In the genomic region with DNA sequence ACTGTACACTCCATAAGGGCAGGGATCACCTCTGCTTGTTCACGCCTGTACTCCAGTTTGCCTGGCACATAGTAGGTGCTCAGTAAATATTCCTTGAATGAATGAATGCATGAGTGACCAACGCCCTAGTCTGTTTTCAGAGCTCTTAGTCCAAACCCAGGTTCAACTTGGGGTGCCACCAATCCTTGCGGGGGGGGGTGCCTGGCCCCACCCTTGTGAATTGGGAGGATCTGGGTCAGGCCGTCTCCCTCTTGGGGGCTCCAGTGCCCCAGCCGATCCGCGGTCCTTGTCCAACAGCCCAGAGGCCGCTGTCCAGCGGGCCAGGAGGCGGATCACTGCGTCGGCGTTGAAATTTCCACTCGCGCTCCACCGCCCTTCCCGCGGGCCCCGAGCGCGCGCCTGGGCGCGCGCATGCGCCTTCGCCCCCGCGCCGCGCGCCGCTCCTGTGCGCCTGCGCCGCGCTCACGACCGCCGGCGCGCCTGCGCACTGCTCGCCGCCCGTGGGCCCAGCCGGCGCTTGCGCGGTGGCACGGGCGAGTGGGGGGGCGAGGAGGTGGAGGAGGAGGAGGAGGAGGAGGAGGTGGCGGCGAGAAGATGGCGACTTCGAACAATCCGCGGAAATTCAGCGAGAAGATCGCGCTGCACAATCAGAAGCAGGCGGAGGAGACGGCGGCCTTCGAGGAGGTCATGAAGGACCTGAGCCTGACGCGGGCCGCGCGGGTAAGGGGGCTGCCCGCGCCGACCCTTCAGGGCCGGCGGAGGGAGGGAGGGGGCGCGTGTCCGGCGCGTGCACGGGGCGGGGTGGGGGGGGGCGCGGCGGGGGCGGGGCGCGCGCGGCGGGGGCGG, we compare ENCODE assay signal across 8 cellular contexts. TPM values are rescaled to one million over a fixed set of nuclear protein-coding genes. Genes with fewer than 3 reads are reported as not detected.
DNase-seq lines count a peak whose midpoint lies in the region; ATAC-seq and TF ChIP-seq lines count a peak whose summit lies in the region.

A gene with protein sequence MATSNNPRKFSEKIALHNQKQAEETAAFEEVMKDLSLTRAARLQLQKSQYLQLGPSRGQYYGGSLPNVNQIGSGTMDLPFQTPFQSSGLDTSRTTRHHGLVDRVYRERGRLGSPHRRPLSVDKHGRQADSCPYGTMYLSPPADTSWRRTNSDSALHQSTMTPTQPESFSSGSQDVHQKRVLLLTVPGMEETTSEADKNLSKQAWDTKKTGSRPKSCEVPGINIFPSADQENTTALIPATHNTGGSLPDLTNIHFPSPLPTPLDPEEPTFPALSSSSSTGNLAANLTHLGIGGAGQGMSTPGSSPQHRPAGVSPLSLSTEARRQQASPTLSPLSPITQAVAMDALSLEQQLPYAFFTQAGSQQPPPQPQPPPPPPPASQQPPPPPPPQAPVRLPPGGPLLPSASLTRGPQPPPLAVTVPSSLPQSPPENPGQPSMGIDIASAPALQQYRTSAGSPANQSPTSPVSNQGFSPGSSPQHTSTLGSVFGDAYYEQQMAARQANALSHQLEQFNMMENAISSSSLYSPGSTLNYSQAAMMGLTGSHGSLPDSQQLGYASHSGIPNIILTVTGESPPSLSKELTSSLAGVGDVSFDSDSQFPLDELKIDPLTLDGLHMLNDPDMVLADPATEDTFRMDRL (plus strand): TSS at position 572 of the 846 bp plus-strand sequence. CDS start 23 bp downstream, at position 595.

- H3K79me2 ChIP-seq in PC-9 (ENCODE audit: low read depth) = peaks cover 43% of the 10 kb centered on the region

- intact Hi-C loops in PC-9 (cut with micrococcal nuclease; ENCODE audit: unreplicated experiment) = no loop called here
- intact Hi-C loops in esophagus squamous epithelium (cut with DNase I) = no loop called here

- H3K9me3 ChIP-seq in PC-9 (ENCODE audit: insufficient read depth, low read depth) = no peaks in the 10 kb centered on the region
- H3K9me3 ChIP-seq in esophagus squamous epithelium = no peaks in the 10 kb centered on the region

- TF ChIP-seq RAD21 in Ishikawa (IDR thresholded peaks at IDR 0.05; ENCODE audit: low read depth) = peak; percentile 19; the same call in 1 of the 2 replicates

- H4K20me1 ChIP-seq in PC-9 (ENCODE audit: insufficient read depth) = peaks cover 30% of the 10 kb centered on the region

- peaks cover 31% of the 10 kb centered on the region for H3K4me1 ChIP-seq in PC-9 (replicated peaks; ENCODE audit: insufficient read depth)
- H3K4me1 ChIP-seq in esophagus squamous epithelium = peaks cover 13 to 30% (median 22%) of the 10 kb centered on the region in 3 donors

- 4 to 12% methylated on average over 3 to 14 of the region's 93 CpGs for WGBS in esophagus squamous epithelium, 2 donors

- no peak for TF ChIP-seq EP300 in Ishikawa (IDR thresholded peaks at IDR 0.05; ENCODE audit: borderline replicate concordance)

- CTCF ChIA-PET in PC-9 (lab: Charles Lee) = no interaction called here

- peak within 1 kb of the TSS; percentile 86 for H2AFZ ChIP-seq in PC-9

- no peaks in the 10 kb centered on the region for H3K9me2 ChIP-seq in PC-9 (ENCODE audit: insufficient read depth)

- no TSS peak for BruUV-seq in PC-9 (replicated peaks; lab: Mats Ljungman, UMichigan)

- H3K4me3 ChIP-seq in PC-9 = peak within 1 kb of the TSS; percentile 80
- H3K4me3 ChIP-seq in esophagus squamous epithelium = peak within 1 kb of the TSS; percentile 39 to 84 (median 56)

- H3F3A ChIP-seq in PC-9 (ENCODE audit: insufficient read depth, low read depth) = peaks cover 25% of the 10 kb centered on the region; the same call in 1 of the 2 replicates

- POLR2A ChIA-PET in PC-9 (lab: Charles Lee; ENCODE audit: unreplicated experiment) = interaction anchor here (0.5 to 0.6 kb wide), 2 partner anchors 9 to 112 kb away, joined by 3 read pairs; no protein-coding TSS in a partner anchor

- peak within 1 kb of the TSS; percentile 80 for H3K4me2 ChIP-seq in PC-9

- TF ChIP-seq CTCF in PC-9 (conservative IDR thresholded peaks at IDR 0.05) = no peak
- peak in 1 of 6 experiments; percentile 5 for TF ChIP-seq CTCF in esophagus squamous epithelium (IDR thresholded peaks at IDR 0.05)

- no peaks in the 10 kb centered on the region for H3K36me3 ChIP-seq in PC-9 (ENCODE audit: low read depth)
- H3K36me3 ChIP-seq in esophagus squamous epithelium = no peaks in the 10 kb centered on the region

- TF ChIP-seq POLR2A in esophagus squamous epithelium (IDR thresholded peaks at IDR 0.05) = peak in 2 of 4 donors; percentile 22 to 69

- DNase-seq in COLO829 (ENCODE audit: low spot score) (peak; percentile 94), PC-9 (peak; percentile 65 to 94), esophagus squamous epithelium (lab: John Stamatoyannopoulos, UW) (peak; percentile 42), myocyte (ENCODE audit: low read depth) (peak; percentile 85)
- peak; percentile 91 to 93 for DNase-seq in activated T-cell treated with anti-CD3 and anti-CD28 coated beads, Interleukin-2, amount 50 U/mL, for 48 hours
- DNase-seq in stimulated activated CD8-positive, alpha-beta memory T cell treated with anti-CD3 and anti-CD28 coated beads, Interleukin-7, amount 100 ng/mL, for 24 hours (ENCODE audit: low read depth) = peak; percentile 84

- H3K27ac ChIP-seq in PC-9 = 0 out of 2 replicates have a peak within 1 kb of the TSS, but pooled peaks have one; percentile 6
- peak within 1 kb of the TSS; percentile 74 to 90 (median 88) for H3K27ac ChIP-seq in esophagus squamous epithelium

- ATAC-seq in GM21515 (IDR thresholded peaks at IDR 0.05; ENCODE audit: unreplicated experiment) = peak; percentile 66

- no peaks in the 10 kb centered on the region for H3K27me3 ChIP-seq in PC-9 (ENCODE audit: insufficient read depth, low read depth)
- H3K27me3 ChIP-seq in esophagus squamous epithelium = no peaks in the 10 kb centered on the region

TF ChIP-seq in Ishikawa, 13 proteins besides CTCF, POLR2A, EP300 and RAD21:
- TF ChIP-seq REST (IDR thresholded peaks at IDR 0.05; ENCODE audit: low read depth) (peak; percentile 73), EGR1 (IDR thresholded peaks at IDR 0.05) (peak; percentile 60; the same call in 1 of the 2 replicates), TAF1 (IDR thresholded peaks at IDR 0.05; ENCODE audit: low read depth) (peak; percentile 72; the same call in 1 of the 2 replicates), CEBPB (IDR thresholded peaks at IDR 0.05) (no peak), CREB1 (IDR thresholded peaks at IDR 0.05; ENCODE audit: low read depth) (no peak), TEAD4 (IDR thresholded peaks at IDR 0.05) (0 out of 2 replicates have a peak, but pooled peaks have one; percentile 3), TCF12 (IDR thresholded peaks at IDR 0.05; ENCODE audit: low read depth) (0 out of 2 replicates have a peak, but pooled peaks have one; percentile 22), FOXM1 (IDR thresholded peaks at IDR 0.05; ENCODE audit: borderline replicate concordance, low read depth) (no peak), MAX (IDR thresholded peaks at IDR 0.05) (peak; percentile 30; the same call in 1 of the 2 replicates), NFIC (IDR thresholded peaks at IDR 0.05) (no peak), YY1 (IDR thresholded peaks at IDR 0.05; ENCODE audit: low read depth) (peak; percentile 82), ZBTB7A (IDR thresholded peaks at IDR 0.05; ENCODE audit: low read depth) (no peak; the same call in 1 of the 2 replicates)
- TF ChIP-seq, protein P1, sequence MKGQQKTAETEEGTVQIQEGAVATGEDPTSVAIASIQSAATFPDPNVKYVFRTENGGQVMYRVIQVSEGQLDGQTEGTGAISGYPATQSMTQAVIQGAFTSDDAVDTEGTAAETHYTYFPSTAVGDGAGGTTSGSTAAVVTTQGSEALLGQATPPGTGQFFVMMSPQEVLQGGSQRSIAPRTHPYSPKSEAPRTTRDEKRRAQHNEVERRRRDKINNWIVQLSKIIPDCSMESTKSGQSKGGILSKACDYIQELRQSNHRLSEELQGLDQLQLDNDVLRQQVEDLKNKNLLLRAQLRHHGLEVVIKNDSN (IDR thresholded peaks at IDR 0.05) = no peak

RNA-seq across cellular contexts. Expression of the gene that starts here (rescaled TPM):
- 13.3 and 16.6 TPM in 2 replicates for total RNA-seq in PC-9 (2021)
- 1 to 10 TPM; 1.8 to 3.6 (median 2.1) TPM for total RNA-seq in esophagus squamous epithelium
- total RNA-seq in myocyte = 2.8 and 3.3 TPM in 2 replicates
- 18.6 TPM for polyA plus RNA-seq in myocyte (2012)

Comparison
In these comparisons a context has a peak if more than half of its experiments do, and no peak if none do; other contexts are left out.
1. Peak in every context shown above with its lines: DNase-seq, ATAC-seq, H3K4me3 ChIP-seq and H3K27ac ChIP-seq.
2. DNase-seq: peak in every context shown above with its lines; median percentile 94 in COLO829; 92 in activated T-cell treated with anti-CD3 and anti-CD28 coated beads, Interleukin-2, amount 50 U/mL, for 48 hours; 85 in myocyte; 84 in stimulated activated CD8-positive, alpha-beta memory T cell treated with anti-CD3 and anti-CD28 coated beads, Interleukin-7, amount 100 ng/mL, for 24 hours; 80 in PC-9; 42 in esophagus squamous epithelium.